Comparison of ENCODE assay signal across 17 cellular contexts in the genomic region with DNA sequence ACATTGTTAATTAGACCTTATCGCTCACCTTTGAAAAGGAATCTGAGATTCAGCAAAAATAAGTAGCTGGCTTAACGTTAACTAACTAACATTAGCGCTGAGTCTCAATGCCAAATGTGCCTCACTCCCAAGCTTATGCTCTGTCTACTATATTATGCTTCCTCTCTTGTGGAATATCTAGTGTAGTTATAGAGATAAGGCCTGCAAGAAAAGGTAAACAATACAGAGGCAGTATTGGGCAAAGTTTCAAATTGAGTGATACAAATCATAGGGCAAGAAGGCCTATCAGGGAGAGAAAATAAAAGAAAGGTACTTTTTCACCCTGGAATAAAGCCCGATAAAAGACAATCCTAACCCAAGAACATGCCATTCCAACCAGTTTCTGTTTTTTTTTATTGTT.
DNase-seq lines count a peak whose midpoint lies in the region; ATAC-seq, FAIRE-seq and TF ChIP-seq lines count a peak whose summit lies in the region.
"Had no signal": no experiment of that assay in that cellular context is flagged by ENCODE, and none has a peak within 500 bp of the region (broad histone marks: within the 10 kb centered on the region; RNA-seq: fewer than 3 reads in every experiment).

No MANE protein-coding gene starts in this region.

- H3K4me1 ChIP-seq in HUES6 (ENCODE audit: control insufficient read depth, insufficient read depth, low read length) = no peaks in the 10 kb centered on the region
- peaks cover 15% of the 10 kb centered on the region for H3K4me1 ChIP-seq in body of pancreas
- H3K4me1 ChIP-seq in small intestine (ENCODE audit: control insufficient read depth in 2 of 2, insufficient read depth in 1 of 2, low read depth in 1 of 2, low read length in 1 of 2) = no peaks in the 10 kb centered on the region
- no peaks in the 10 kb centered on the region for H3K4me1 ChIP-seq in OCI-LY7 (ENCODE audit: insufficient read depth, low read length, poor library complexity, severe bottlenecking)

- intact Hi-C loops in body of pancreas (cut with DNase I) (no loop called here), left colon (cut with DNase I, micrococcal nuclease) (loop anchor here in 1 of 2 donors (10.0 kb wide), 1 partner anchor 1632 kb away; no protein-coding TSS in a partner anchor), OCI-LY7 (cut with micrococcal nuclease; ENCODE audit: unreplicated experiment) (no loop called here)

- no peak for TF ChIP-seq POLR2A in body of pancreas (IDR thresholded peaks at IDR 0.05)

- H3K4me2 ChIP-seq in OCI-LY7 (ENCODE audit: low read length) = no peak overlapping the region

- no TSS peak for BruUV-seq in OCI-LY7 (replicated peaks; lab: Mats Ljungman, UMichigan)

- no peaks in the 10 kb centered on the region for H3K79me2 ChIP-seq in OCI-LY7 (ENCODE audit: insufficient read depth, low read depth, low read length)

- POLR2A ChIA-PET in OCI-LY7 (lab: Charles Lee) = no interaction called here

- DNase-seq in body of pancreas (no peak), left colon (no peak), small intestine (peak; percentile 58), OCI-LY7 (ENCODE audit: low spot score) (no peak)
- DNase-seq: ACHN; CD4-positive, CD25-positive, alpha-beta regulatory T cell; DMS53; GF-D8; GOT3; H9; IMR-90; KBM-7 had no signal

- no peak overlapping the region for H2AFZ ChIP-seq in OCI-LY7 (ENCODE audit: low read length)

- no peak for TF ChIP-seq CTCF in body of pancreas (IDR thresholded peaks at IDR 0.05)
- TF ChIP-seq CTCF in OCI-LY7 (conservative IDR thresholded peaks at IDR 0.05; ENCODE audit: low read length) = no peak

- H3K4me3 ChIP-seq in HUES6 (ENCODE audit: low read depth, low read length) = no peak overlapping the region
- no peak overlapping the region for H3K4me3 ChIP-seq in body of pancreas
- no peak overlapping the region for H3K4me3 ChIP-seq in small intestine (ENCODE audit: low read depth in 1 of 2, low read length in 2 of 2)
- no peak overlapping the region for H3K4me3 ChIP-seq in OCI-LY7 (ENCODE audit: low read depth, low read length, poor library complexity, severe bottlenecking)
- H3K4me3 ChIP-seq: BLaER1 treated with 17β-estradiol and CSF1 and Interleukin-3, amounts not matched to agents 10 nM and 100 nM had no signal

- no peaks in the 10 kb centered on the region for H3K36me3 ChIP-seq in HUES6 (ENCODE audit: control insufficient read depth, insufficient read depth, low read length)
- H3K36me3 ChIP-seq in body of pancreas (replicated peaks in 1 of 2; ENCODE audit: insufficient read depth in 1 of 2, low read depth in 2 of 2) = no peaks in the 10 kb centered on the region
- no peaks in the 10 kb centered on the region for H3K36me3 ChIP-seq in small intestine (ENCODE audit: control insufficient read depth in 2 of 2, insufficient read depth in 2 of 2, low read length in 2 of 2)
- H3K36me3 ChIP-seq in OCI-LY7 (ENCODE audit: insufficient read depth, low read length) = no peaks in the 10 kb centered on the region

- H3K27me3 ChIP-seq in HUES6 (ENCODE audit: control insufficient read depth, insufficient read depth, low read length) (no peaks in the 10 kb centered on the region), body of pancreas (no peaks in the 10 kb centered on the region), small intestine (ENCODE audit: control insufficient read depth in 2 of 2, insufficient read depth in 2 of 2, low read length in 2 of 2) (no peaks in the 10 kb centered on the region)
- H3K27me3 ChIP-seq: BLaER1 treated with 17β-estradiol and CSF1 and Interleukin-3, amounts not matched to agents 10 nM and 100 nM had no signal

- FAIRE-seq in small intestine (lab: Jason Lieb, UNC) = no peak
- FAIRE-seq: HTR-8/SVneo had no signal

- CTCF ChIA-PET in OCI-LY7 (lab: Charles Lee; ENCODE audit: unreplicated experiment) = no interaction called here

- no peaks in the 10 kb centered on the region for H4K20me1 ChIP-seq in OCI-LY7 (ENCODE audit: insufficient read depth, low read length)
- H4K20me1 ChIP-seq: BLaER1 treated with 17β-estradiol and CSF1 and Interleukin-3, amounts not matched to agents 10 nM and 100 nM had no signal

- ATAC-seq in body of pancreas (peak; percentile 78), left colon (peak; percentile 90), GM19351 (IDR thresholded peaks at IDR 0.05; ENCODE audit: unreplicated experiment) (no peak), HG02970 (IDR thresholded peaks at IDR 0.05; ENCODE audit: low FRiP score, unreplicated experiment) (no peak)

- H3K27ac ChIP-seq in HUES6 (ENCODE audit: low read depth, low read length) (0 out of 2 replicates have a peak overlapping the region, but pooled peaks have one; percentile 11), body of pancreas (peak overlapping the region in 2 of 4 donors; percentile 0 to 36), small intestine (ENCODE audit: low read depth in 1 of 2, low read length in 1 of 2) (no peak overlapping the region), OCI-LY7 (ENCODE audit: low read depth, low read length, poor library complexity, severe bottlenecking) (no peak overlapping the region)
- H3K27ac ChIP-seq: BLaER1 treated with 17β-estradiol and CSF1 and Interleukin-3, amounts not matched to agents 10 nM and 100 nM had no signal

- H3K9ac ChIP-seq in HUES6 (ENCODE audit: low read length) = no peak overlapping the region
- H3K9ac ChIP-seq: BLaER1 treated with 17β-estradiol and CSF1 and Interleukin-3, amounts not matched to agents 10 nM and 100 nM had no signal

- H3K9me2 ChIP-seq in OCI-LY7 (ENCODE audit: insufficient read depth, low read length) = no peaks in the 10 kb centered on the region

- H3K9me3 ChIP-seq in HUES6 (ENCODE audit: control insufficient read depth, insufficient read depth, low read depth, low read length) = no peaks in the 10 kb centered on the region
- no peaks in the 10 kb centered on the region for H3K9me3 ChIP-seq in body of pancreas
- no peaks in the 10 kb centered on the region for H3K9me3 ChIP-seq in small intestine (ENCODE audit: control insufficient read depth, low read depth)
- H3K9me3 ChIP-seq in OCI-LY7 (ENCODE audit: low read length) = no peaks in the 10 kb centered on the region
- H3K9me3 ChIP-seq: BLaER1 treated with 17β-estradiol and CSF1 and Interleukin-3, amounts not matched to agents 10 nM and 100 nM had no signal

- 25 to 30% methylated on average over 4 of the region's 4 CpGs for WGBS in body of pancreas, 2 donors
- WGBS in small intestine, 3 donors = 19 to 63% (median 43%) methylated on average over 4 of the region's 4 CpGs

Comparison
In these comparisons a context has a peak if more than half of its experiments do, and no peak if none do; other contexts are left out.
1. ATAC-seq: peak in body of pancreas (single experiment) and left colon (single experiment); none in GM19351 (single experiment) and HG02970 (single experiment).